ENCODE assay signal across 29 cellular contexts in the genomic region with DNA sequence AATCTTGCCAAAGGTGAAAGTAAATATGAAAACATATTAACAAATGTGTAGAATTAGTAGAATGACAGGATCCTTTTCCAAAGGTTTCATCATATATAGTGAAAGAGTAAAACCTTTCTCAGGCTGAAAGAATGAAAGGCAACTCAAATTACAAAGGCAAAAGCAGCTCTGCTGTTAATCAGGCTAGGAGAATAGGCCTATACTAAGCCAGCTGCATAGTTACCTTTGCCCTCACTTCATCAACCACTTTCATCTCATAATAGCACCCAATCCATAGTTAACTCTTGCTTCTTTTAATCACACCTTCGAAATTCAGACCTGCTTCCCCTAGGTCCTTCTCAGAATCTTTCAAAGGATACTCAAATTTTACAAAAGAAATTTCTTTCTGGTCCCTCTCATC.
"Had no signal": no experiment of that assay in that cellular context is flagged by ENCODE, and none has a peak within 500 bp of the region (broad histone marks: within the 10 kb centered on the region; RNA-seq: fewer than 3 reads in every experiment).

No MANE protein-coding gene starts in this region.

- H3K4me2 ChIP-seq: hepatocyte had no signal

- H3K36me3 Mint-ChIP-seq: activated naive CD8-positive, alpha-beta T cell; naive thymus-derived CD8-positive, alpha-beta T cell; stimulated activated naive B cell treated with anti-CD40 and anti-IgM and Interleukin-4, amounts not matched to agents 10 μg/mL and 1 μg/mL and 100 μg/mL, for 72 hours had no signal

- H3K4me1 ChIP-seq: body of pancreas, gastroesophageal sphincter, stomach, tibial artery, upper lobe of right lung had no signal

- H3K4me3 ChIP-seq: body of pancreas, gastroesophageal sphincter, hepatocyte, ovary, skin epidermis, stomach, tibial artery, upper lobe of right lung had no signal

- H2AFZ ChIP-seq: hepatocyte had no signal

- H3K79me2 ChIP-seq: hepatocyte had no signal

- ATAC-seq: activated CD4-positive, CD25-positive, alpha-beta regulatory T cell treated with anti-CD3 and anti-CD28 coated beads, Interleukin-2, amount 50 U/mL, for 24 hours; body of pancreas; gastroesophageal sphincter; left colon; naive thymus-derived CD8-positive, alpha-beta T cell; sciatic nerve; stimulated activated naive B cell treated with anti-CD40 and anti-IgM and Interleukin-4, amounts not matched to agents 10 μg/mL and 1 μg/mL and 100 μg/mL, for 72 hours; upper lobe of right lung had no signal

- H3K4me3 Mint-ChIP-seq: activated naive CD8-positive, alpha-beta T cell; immature natural killer cell; naive thymus-derived CD8-positive, alpha-beta T cell; stimulated activated naive B cell treated with anti-CD40 and anti-IgM and Interleukin-4, amounts not matched to agents 10 μg/mL and 1 μg/mL and 100 μg/mL, for 72 hours; T-helper 1 cell treated with Interleukin-12 subunit alpha and Interleukin-12 subunit beta and Interleukin-4 antibody, amounts not matched to agents 30 μg/mL and 1 μg/mL, for 36 hours had no signal

- H3K9me3 ChIP-seq: body of pancreas, gastroesophageal sphincter, ovary, stomach, tibial artery, upper lobe of right lung had no signal

- H3K27me3 Mint-ChIP-seq: activated naive CD8-positive, alpha-beta T cell; naive thymus-derived CD8-positive, alpha-beta T cell; progenitor cell of endocrine pancreas; stimulated activated naive B cell treated with anti-CD40 and anti-IgM and Interleukin-4, amounts not matched to agents 10 μg/mL and 1 μg/mL and 100 μg/mL, for 72 hours had no signal

- H3K4me1 Mint-ChIP-seq: immature natural killer cell; naive thymus-derived CD8-positive, alpha-beta T cell; stimulated activated naive B cell treated with anti-CD40 and anti-IgM and Interleukin-4, amounts not matched to agents 10 μg/mL and 1 μg/mL and 100 μg/mL, for 72 hours had no signal

- H3K27ac Mint-ChIP-seq: activated naive CD8-positive, alpha-beta T cell; immature natural killer cell; naive thymus-derived CD8-positive, alpha-beta T cell; progenitor cell of endocrine pancreas; stimulated activated naive B cell treated with anti-CD40 and anti-IgM and Interleukin-4, amounts not matched to agents 10 μg/mL and 1 μg/mL and 100 μg/mL, for 72 hours; T-helper 1 cell treated with Interleukin-12 subunit alpha and Interleukin-12 subunit beta and Interleukin-4 antibody, amounts not matched to agents 30 μg/mL and 1 μg/mL, for 36 hours had no signal

- H3K27ac ChIP-seq: body of pancreas, gastroesophageal sphincter, hepatocyte, ovary, skin epidermis, stomach, tibial artery, upper lobe of right lung, VCaP had no signal

- H3K36me3 ChIP-seq: gastroesophageal sphincter, ovary, stomach, tibial artery, upper lobe of right lung had no signal

- FAIRE-seq: endothelial cell of umbilical vein, kidney, TTC549 had no signal

- H3K27me3 ChIP-seq: body of pancreas, gastroesophageal sphincter, hepatocyte, ovary, stomach, tibial artery, upper lobe of right lung had no signal

- DNase-seq: activated CD4-positive, alpha-beta T cell treated with anti-CD3 and anti-CD28 coated beads for 48 hours; activated CD4-positive, alpha-beta T cell treated with anti-CD3 and anti-CD28 coated beads, Interleukin-2, amount 50 U/mL, for 48 hours; activated CD8-positive, alpha-beta memory T cell treated with anti-CD3 and anti-CD28 coated beads for 24 hours; activated effector memory CD4-positive, alpha-beta T cell treated with Interleukin-2 at 50 U/mL for 16 hours; activated naive CD4-positive, alpha-beta T cell treated with Interleukin-2 at 50 U/mL for 16 hours; aorta; body of pancreas; immature natural killer cell; kidney; left colon; naive thymus-derived CD8-positive, alpha-beta T cell; ovary; stimulated activated CD4-positive, alpha-beta T cell treated with anti-CD3 and anti-CD28 coated beads, Interleukin-1b, Interleukin-23, amount 100 ng/mL, for 48 hours; stimulated activated naive B cell treated with anti-CD40 and anti-IgM and Interleukin-4, amounts not matched to agents 10 μg/mL and 1 μg/mL and 100 μg/mL, for 72 hours; stomach; T-helper 9 cell; tibial artery; upper lobe of right lung had no signal
